1 cellular context compared by ENCODE assay signal in the genomic region with DNA sequence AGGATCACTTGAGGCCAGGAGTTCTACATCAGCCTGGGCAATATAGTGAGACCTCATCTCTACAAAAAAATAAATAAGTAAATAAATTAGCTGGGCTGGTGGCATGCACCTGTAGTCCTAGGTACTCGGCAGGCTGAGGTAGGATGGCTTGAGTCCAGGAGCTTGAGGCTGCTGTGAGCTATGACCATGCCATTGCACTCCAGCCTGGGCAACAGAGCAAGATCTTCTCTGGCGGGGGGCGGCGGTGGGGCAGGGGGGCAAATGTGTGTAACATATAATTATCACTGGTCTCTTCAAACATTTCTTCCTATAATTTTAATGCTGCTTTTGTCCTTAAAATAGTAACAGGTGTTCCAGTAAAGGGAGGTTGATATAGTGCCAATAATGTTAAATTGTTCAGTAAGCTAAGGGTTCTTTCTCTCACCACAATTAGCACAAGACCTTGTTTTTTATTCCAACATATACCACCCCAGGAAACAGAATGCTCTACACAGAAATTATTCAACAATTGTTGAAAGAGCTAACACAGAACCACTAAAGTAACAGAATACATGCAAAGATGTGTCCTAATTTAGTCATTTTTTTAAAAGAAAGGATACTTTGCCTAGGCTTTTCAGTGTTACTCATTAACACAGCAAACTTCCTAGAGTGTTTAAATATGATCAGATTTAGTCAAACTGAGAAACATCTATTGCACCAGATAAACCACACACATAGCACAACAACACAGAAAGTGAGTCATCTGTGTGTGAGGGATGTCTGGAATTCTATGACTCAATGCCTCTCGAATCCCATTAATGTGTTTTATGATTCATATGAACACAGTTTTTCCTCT.
TF ChIP-seq lines count a peak whose summit lies in the region.

No MANE protein-coding gene starts in this region.

TF ChIP-seq in GM23338, 12 proteins besides CTCF, POLR2A, EP300 and RAD21 (continued from another document):
- TF ChIP-seq, protein P1, sequence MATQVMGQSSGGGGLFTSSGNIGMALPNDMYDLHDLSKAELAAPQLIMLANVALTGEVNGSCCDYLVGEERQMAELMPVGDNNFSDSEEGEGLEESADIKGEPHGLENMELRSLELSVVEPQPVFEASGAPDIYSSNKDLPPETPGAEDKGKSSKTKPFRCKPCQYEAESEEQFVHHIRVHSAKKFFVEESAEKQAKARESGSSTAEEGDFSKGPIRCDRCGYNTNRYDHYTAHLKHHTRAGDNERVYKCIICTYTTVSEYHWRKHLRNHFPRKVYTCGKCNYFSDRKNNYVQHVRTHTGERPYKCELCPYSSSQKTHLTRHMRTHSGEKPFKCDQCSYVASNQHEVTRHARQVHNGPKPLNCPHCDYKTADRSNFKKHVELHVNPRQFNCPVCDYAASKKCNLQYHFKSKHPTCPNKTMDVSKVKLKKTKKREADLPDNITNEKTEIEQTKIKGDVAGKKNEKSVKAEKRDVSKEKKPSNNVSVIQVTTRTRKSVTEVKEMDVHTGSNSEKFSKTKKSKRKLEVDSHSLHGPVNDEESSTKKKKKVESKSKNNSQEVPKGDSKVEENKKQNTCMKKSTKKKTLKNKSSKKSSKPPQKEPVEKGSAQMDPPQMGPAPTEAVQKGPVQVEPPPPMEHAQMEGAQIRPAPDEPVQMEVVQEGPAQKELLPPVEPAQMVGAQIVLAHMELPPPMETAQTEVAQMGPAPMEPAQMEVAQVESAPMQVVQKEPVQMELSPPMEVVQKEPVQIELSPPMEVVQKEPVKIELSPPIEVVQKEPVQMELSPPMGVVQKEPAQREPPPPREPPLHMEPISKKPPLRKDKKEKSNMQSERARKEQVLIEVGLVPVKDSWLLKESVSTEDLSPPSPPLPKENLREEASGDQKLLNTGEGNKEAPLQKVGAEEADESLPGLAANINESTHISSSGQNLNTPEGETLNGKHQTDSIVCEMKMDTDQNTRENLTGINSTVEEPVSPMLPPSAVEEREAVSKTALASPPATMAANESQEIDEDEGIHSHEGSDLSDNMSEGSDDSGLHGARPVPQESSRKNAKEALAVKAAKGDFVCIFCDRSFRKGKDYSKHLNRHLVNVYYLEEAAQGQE (IDR thresholded peaks at IDR 0.05; ENCODE audit: unreplicated experiment), result no peak
- TF ChIP-seq EZH2phosphoT487 (IDR thresholded peaks at IDR 0.05; ENCODE audit: unreplicated experiment) (no peak), NANOG (IDR thresholded peaks at IDR 0.05; ENCODE audit: borderline replicate concordance) (no peak), ZNF331 (CRISPR knock-in tag; IDR thresholded peaks at IDR 0.05; ENCODE audit: low read depth) (no peak), STAT1 (IDR thresholded peaks at IDR 0.05; ENCODE audit: unreplicated experiment) (no peak), EZH2 (IDR thresholded peaks at IDR 0.05; ENCODE audit: low read depth, unreplicated experiment) (no peak), JUNB (IDR thresholded peaks at IDR 0.05; ENCODE audit: unreplicated experiment) (no peak), ZNF114 (CRISPR knock-in tag; IDR thresholded peaks at IDR 0.05) (no peak)
- TF ChIP-seq, protein P2, sequence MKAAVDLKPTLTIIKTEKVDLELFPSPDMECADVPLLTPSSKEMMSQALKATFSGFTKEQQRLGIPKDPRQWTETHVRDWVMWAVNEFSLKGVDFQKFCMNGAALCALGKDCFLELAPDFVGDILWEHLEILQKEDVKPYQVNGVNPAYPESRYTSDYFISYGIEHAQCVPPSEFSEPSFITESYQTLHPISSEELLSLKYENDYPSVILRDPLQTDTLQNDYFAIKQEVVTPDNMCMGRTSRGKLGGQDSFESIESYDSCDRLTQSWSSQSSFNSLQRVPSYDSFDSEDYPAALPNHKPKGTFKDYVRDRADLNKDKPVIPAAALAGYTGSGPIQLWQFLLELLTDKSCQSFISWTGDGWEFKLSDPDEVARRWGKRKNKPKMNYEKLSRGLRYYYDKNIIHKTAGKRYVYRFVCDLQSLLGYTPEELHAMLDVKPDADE (IDR thresholded peaks at IDR 0.05), result no peak
TF ChIP-seq in GM23338: peak in this region for 0.
